In genomic region chr17:44187131-44187899, GRCh38 we compare ENCODE assay signal across 9 cellular contexts. TPM values are rescaled to one million over a fixed set of nuclear protein-coding genes. Genes with fewer than 3 reads are reported as not detected.
DNase-seq lines count a peak whose midpoint lies in the region; ATAC-seq, FAIRE-seq and TF ChIP-seq lines count a peak whose summit lies in the region.
"Had no signal": no experiment of that assay in that cellular context is flagged by ENCODE, and none has a peak within 500 bp of the region (broad histone marks: within the 10 kb centered on the region; RNA-seq: fewer than 3 reads in every experiment).

No MANE protein-coding gene starts in this region.

- TF ChIP-seq POLR2A in endothelial cell of umbilical vein (IDR thresholded peaks at IDR 0.05; ENCODE audit: low read depth, low read length) = peak; percentile 65

- peak overlapping the region; percentile 92 to 99 for H3K27ac Mint-ChIP-seq in natural killer cell

- no peaks in the 10 kb centered on the region for H3K9me3 Mint-ChIP-seq in natural killer cell

- POLR2A ChIA-PET in endothelial cell of umbilical vein (lab: Charles Lee) = interaction anchor here (0.7 kb wide), 1 partner anchor 158 kb away, joined by 3 read pairs; the partner anchor contains the start of gene GRN

- TSS peak; percentile 64 for BruUV-seq in endothelial cell of umbilical vein (replicated peaks; lab: Mats Ljungman, UMichigan)

- no peak for TF ChIP-seq CTCF in BE2C (IDR thresholded peaks at IDR 0.05; ENCODE audit: low read depth, low read length)
- TF ChIP-seq CTCF in endothelial cell of umbilical vein (IDR thresholded peaks at IDR 0.05; ENCODE audit: extremely low read depth in 1 of 2, insufficient read depth in 1 of 2, low read depth in 1 of 2, low read length in 2 of 2) = no peak
- no peak for TF ChIP-seq CTCF in natural killer cell (IDR thresholded peaks at IDR 0.05)

- CTCF ChIA-PET in endothelial cell of umbilical vein (lab: Charles Lee) = interaction anchor here (0.7 to 2.5 kb wide), 7 partner anchors 11 to 158 kb away, joined by 3 to 17 read pairs (median 7); partner anchors contain the start of genes ATXN7L3 and UBTF

- H3K27me3 Mint-ChIP-seq in natural killer cell (ENCODE audit: low read depth in 2 of 2) = no peaks in the 10 kb centered on the region

- H3K36me3 Mint-ChIP-seq in natural killer cell = no peaks in the 10 kb centered on the region

- H2AFZ ChIP-seq in endothelial cell of umbilical vein (ENCODE audit: low read depth, low read length) = peak overlapping the region; percentile 87

- H3K36me3 ChIP-seq in BE2C (peaks cover 9% of the 10 kb centered on the region), endothelial cell of umbilical vein (ENCODE audit: control insufficient read depth in 2 of 2, extremely low read depth in 1 of 2, insufficient read depth in 2 of 2, low read length in 2 of 2) (peaks cover under 1 to 15% of the 10 kb centered on the region in 2 experiments)

- no peaks in the 10 kb centered on the region for H3K4me1 ChIP-seq in BE2C
- peaks cover 13% of the 10 kb centered on the region for H3K4me1 ChIP-seq in endothelial cell of umbilical vein (ENCODE audit: control insufficient read depth, extremely low read depth, insufficient read depth, low read length)

- H3K4me3 ChIP-seq in BE2C (ENCODE audit: low read depth, low read length) (peak overlapping the region; percentile 98), endothelial cell of umbilical vein (replicated peaks in 1 of 3; ENCODE audit: insufficient read depth in 1 of 3, low read depth in 1 of 3, low read length in 3 of 3) (peak overlapping the region; percentile 82 to 96 (median 94))

- H3K9me3 ChIP-seq in BE2C (no peaks in the 10 kb centered on the region), endothelial cell of umbilical vein (replicated peaks; ENCODE audit: control insufficient read depth, insufficient read depth, low read length) (no peaks in the 10 kb centered on the region)

- no peak for FAIRE-seq in endothelial cell of umbilical vein (lab: Jason Lieb, UNC)

- no peaks in the 10 kb centered on the region for H4K20me1 ChIP-seq in endothelial cell of umbilical vein (replicated peaks; ENCODE audit: control insufficient read depth, extremely low read depth, insufficient read depth, low read length)

- H3K4me2 ChIP-seq in endothelial cell of umbilical vein (ENCODE audit: insufficient read depth, low read length) = peak overlapping the region; percentile 97

- peaks cover 30 to 39% of the 10 kb centered on the region in 2 donors for H3K4me1 Mint-ChIP-seq in natural killer cell

- peak overlapping the region; percentile 92 for H3K27ac ChIP-seq in endothelial cell of umbilical vein (ENCODE audit: insufficient read depth, low read depth, low read length)

- no peaks in the 10 kb centered on the region for H3K27me3 ChIP-seq in BE2C
- H3K27me3 ChIP-seq in endothelial cell of umbilical vein (ENCODE audit: control insufficient read depth in 2 of 2, insufficient read depth in 2 of 2, low read length in 2 of 2) = no peaks in the 10 kb centered on the region

- DNase-seq in BE2C (no peak), T-helper 1 cell (peak in 3 of 5 donors; percentile 23 to 38 (median 31)), endothelial cell of umbilical vein (ENCODE audit: low read depth, low spot score) (peak; percentile 34), natural killer cell (no peak), NCI-H510A (lab: John Stamatoyannopoulos, UW) (no peak), NCI-H1048 (lab: John Stamatoyannopoulos, UW) (no peak)

- dilution Hi-C loops in endothelial cell of umbilical vein (cut with MboI; ENCODE audit: extremely low pct_ligation_motif_present, low sequenced_read_pairs) = no loop called here

- intact Hi-C loops in endothelial cell of umbilical vein (cut with micrococcal nuclease) (loop anchor here (1.0 to 5.0 kb wide), 2 partner anchors 11 to 115 kb away; partner anchors contain the start of gene G6PC3), natural killer cell (cut with micrococcal nuclease) (loop anchor here (2.0 to 5.0 kb wide), 2 partner anchors 31 to 65 kb away; partner anchors contain the start of genes HDAC5 and UBTF)

- peaks cover 38% of the 10 kb centered on the region for H3K79me2 ChIP-seq in endothelial cell of umbilical vein (ENCODE audit: control insufficient read depth, insufficient read depth, low read length)

- ATAC-seq in GM18907 (IDR thresholded peaks at IDR 0.05; ENCODE audit: unreplicated experiment) (peak; percentile 42), HG03095 (IDR thresholded peaks at IDR 0.05; ENCODE audit: unreplicated experiment) (peak; percentile 29), natural killer cell (peak; percentile 59 to 69 (median 61))

- no peaks in the 10 kb centered on the region for H3K9me1 ChIP-seq in endothelial cell of umbilical vein (replicated peaks; ENCODE audit: control insufficient read depth, extremely low read depth, insufficient read depth, low read length)

- peak overlapping the region; percentile 95 for H3K9ac ChIP-seq in endothelial cell of umbilical vein (replicated peaks; ENCODE audit: extremely low read depth, insufficient read depth, low read length)

- peak overlapping the region; percentile 100 for H3K4me3 Mint-ChIP-seq in natural killer cell

TF ChIP-seq in endothelial cell of umbilical vein, 7 proteins besides CTCF, POLR2A, EP300 and RAD21:
- TF ChIP-seq GATA2 (IDR thresholded peaks at IDR 0.05; ENCODE audit: insufficient read depth, insufficient read length, low read depth, low read length) (no peak), FOS (IDR thresholded peaks at IDR 0.05; ENCODE audit: borderline replicate concordance, insufficient read depth, low read length) (no peak), POLR2AphosphoS5 (IDR thresholded peaks at IDR 0.05; ENCODE audit: insufficient read depth, low read depth, low read length) (no peak)

RNA-seq across cellular contexts. Expression of gene TMUB2, which starts 0.5 kb away (rescaled TPM):
- polyA plus RNA-seq in BE2C (2012; ENCODE audit: insufficient read depth, insufficient read length, low read depth) = 64.2 TPM
- total RNA-seq in endothelial cell of umbilical vein (39.5 and 43.6 TPM in 2 replicates), natural killer cell (10 to 100 TPM; 40.4 to 48.2 (median 41.0) TPM)
- 72.5 and 80.0 TPM in 2 replicates for polyA plus RNA-seq in endothelial cell of umbilical vein
- 50.3 and 55.3 TPM in 2 replicates for polyA plus RNA-seq in endothelial cell of umbilical vein (2011; cell fraction: cytosol; rRNA removed)
- polyA plus RNA-seq in endothelial cell of umbilical vein (2011; cell fraction: nucleus; rRNA removed) = 150 and 171 TPM in 2 replicates
- 32.2 and 40.6 TPM in 2 replicates for polyA plus RNA-seq in endothelial cell of umbilical vein (2012)
- polyA minus RNA-seq in endothelial cell of umbilical vein = 48.4 and 54.9 TPM in 2 replicates
- 11.1 TPM for polyA minus RNA-seq in endothelial cell of umbilical vein (2011; cell fraction: cytosol; rRNA and poly(A)+ RNA removed)
- polyA minus RNA-seq in endothelial cell of umbilical vein (2011; cell fraction: nucleus; rRNA and poly(A)+ RNA removed) = 18.8 and 24.1 TPM in 2 replicates

RNA-seq across cellular contexts. Expression of gene ATXN7L3, which starts 12.4 kb away (rescaled TPM):
- polyA plus RNA-seq in BE2C (2012; ENCODE audit: insufficient read depth, insufficient read length, low read depth) = 151 TPM
- total RNA-seq in endothelial cell of umbilical vein = 82.5 and 102 TPM in 2 replicates
- polyA plus RNA-seq in endothelial cell of umbilical vein = 50.7 and 61.3 TPM in 2 replicates
- 54.4 and 57.8 TPM in 2 replicates for polyA plus RNA-seq in endothelial cell of umbilical vein (2011; cell fraction: cytosol; rRNA removed)
- polyA plus RNA-seq in endothelial cell of umbilical vein (2011; cell fraction: nucleus; rRNA removed) = 139 and 153 TPM in 2 replicates
- polyA plus RNA-seq in endothelial cell of umbilical vein (2012) = 47.6 and 49.1 TPM in 2 replicates
- polyA minus RNA-seq in endothelial cell of umbilical vein = 74.9 and 97.1 TPM in 2 replicates
- 18.7 TPM for polyA minus RNA-seq in endothelial cell of umbilical vein (2011; cell fraction: cytosol; rRNA and poly(A)+ RNA removed)
- 36.1 and 38.2 TPM in 2 replicates for polyA minus RNA-seq in endothelial cell of umbilical vein (2011; cell fraction: nucleus; rRNA and poly(A)+ RNA removed)
- total RNA-seq in natural killer cell = 100 to 1,000 TPM in 2 of 3 donors, 10 to 100 TPM in 1; 87.6 to 112 (median 109) TPM

RNA-seq across cellular contexts. Expression of gene ASB16, which starts 16.8 kb away (rescaled TPM):
- polyA plus RNA-seq in BE2C (2012; ENCODE audit: insufficient read depth, insufficient read length, low read depth) = 2.3 TPM
- total RNA-seq in endothelial cell of umbilical vein (not detected in 2 replicates), natural killer cell (not detected)
- polyA plus RNA-seq in endothelial cell of umbilical vein = not detected in 2 replicates
- not detected in 2 replicates for polyA plus RNA-seq in endothelial cell of umbilical vein (2011; cell fraction: cytosol; rRNA removed)
- polyA plus RNA-seq in endothelial cell of umbilical vein (2011; cell fraction: nucleus; rRNA removed) = 0.17 and 0.20 TPM in 2 replicates
- polyA plus RNA-seq in endothelial cell of umbilical vein (2012) = 0.65 and 0.96 TPM in 2 replicates
- not detected in 2 replicates for polyA minus RNA-seq in endothelial cell of umbilical vein
- polyA minus RNA-seq in endothelial cell of umbilical vein (2011; cell fraction: cytosol; rRNA and poly(A)+ RNA removed) = not detected
- polyA minus RNA-seq in endothelial cell of umbilical vein (2011; cell fraction: nucleus; rRNA and poly(A)+ RNA removed) = 0.24 TPM in 1 of 2 replicates, not detected in the other
- total RNA-seq: SK-MEL-5 had no signal

RNA-seq across cellular contexts. Expression of gene UBTF, which starts 32.2 kb away (rescaled TPM):
- 106 TPM for polyA plus RNA-seq in BE2C (2012; ENCODE audit: insufficient read depth, insufficient read length, low read depth)
- 74.3 and 84.7 TPM in 2 replicates for total RNA-seq in endothelial cell of umbilical vein
- polyA plus RNA-seq in endothelial cell of umbilical vein = 10.8 and 14.7 TPM in 2 replicates
- 28.1 and 28.3 TPM in 2 replicates for polyA plus RNA-seq in endothelial cell of umbilical vein (2011; cell fraction: cytosol; rRNA removed)
- polyA plus RNA-seq in endothelial cell of umbilical vein (2011; cell fraction: nucleus; rRNA removed) = 48.7 and 49.3 TPM in 2 replicates
- polyA plus RNA-seq in endothelial cell of umbilical vein (2012) = 47.1 and 56.1 TPM in 2 replicates
- polyA minus RNA-seq in endothelial cell of umbilical vein = 23.8 and 24.3 TPM in 2 replicates
- polyA minus RNA-seq in endothelial cell of umbilical vein (2011; cell fraction: cytosol; rRNA and poly(A)+ RNA removed) = 28.3 TPM
- polyA minus RNA-seq in endothelial cell of umbilical vein (2011; cell fraction: nucleus; rRNA and poly(A)+ RNA removed) = 17.2 and 26.2 TPM in 2 replicates
- total RNA-seq in natural killer cell = 100 to 1,000 TPM; 132 to 169 (median 168) TPM

RNA-seq across cellular contexts. Expression of gene HROB, which starts 45.6 kb away (rescaled TPM):
- polyA plus RNA-seq in BE2C (2012; ENCODE audit: insufficient read depth, insufficient read length, low read depth) = 2.1 TPM
- total RNA-seq in endothelial cell of umbilical vein = 9.0 and 10.1 TPM in 2 replicates
- polyA plus RNA-seq in endothelial cell of umbilical vein = 6.9 and 7.0 TPM in 2 replicates
- 5.0 and 5.5 TPM in 2 replicates for polyA plus RNA-seq in endothelial cell of umbilical vein (2011; cell fraction: cytosol; rRNA removed)
- polyA plus RNA-seq in endothelial cell of umbilical vein (2011; cell fraction: nucleus; rRNA removed) = 9.7 and 14.6 TPM in 2 replicates
- 2.6 and 5.1 TPM in 2 replicates for polyA plus RNA-seq in endothelial cell of umbilical vein (2012)
- 6.5 and 12.4 TPM in 2 replicates for polyA minus RNA-seq in endothelial cell of umbilical vein
- 12.6 TPM for polyA minus RNA-seq in endothelial cell of umbilical vein (2011; cell fraction: cytosol; rRNA and poly(A)+ RNA removed)
- 4.3 and 5.4 TPM in 2 replicates for polyA minus RNA-seq in endothelial cell of umbilical vein (2011; cell fraction: nucleus; rRNA and poly(A)+ RNA removed)
- 1 to 10 TPM; 1.9 to 4.4 (median 2.4) TPM for total RNA-seq in natural killer cell

Comparison
In these comparisons a context has a peak if more than half of its experiments do, and no peak if none do; other contexts are left out.
1. DNase-seq: peak in T-helper 1 cell (3 of 5) and endothelial cell of umbilical vein (single experiment); none in BE2C (single experiment), natural killer cell (single experiment), NCI-H510A (single experiment) and NCI-H1048 (single experiment).
2. Peak in every context shown above with its lines, with median percentiles within 50 percentile points of each other: ATAC-seq.